In the genomic region with DNA sequence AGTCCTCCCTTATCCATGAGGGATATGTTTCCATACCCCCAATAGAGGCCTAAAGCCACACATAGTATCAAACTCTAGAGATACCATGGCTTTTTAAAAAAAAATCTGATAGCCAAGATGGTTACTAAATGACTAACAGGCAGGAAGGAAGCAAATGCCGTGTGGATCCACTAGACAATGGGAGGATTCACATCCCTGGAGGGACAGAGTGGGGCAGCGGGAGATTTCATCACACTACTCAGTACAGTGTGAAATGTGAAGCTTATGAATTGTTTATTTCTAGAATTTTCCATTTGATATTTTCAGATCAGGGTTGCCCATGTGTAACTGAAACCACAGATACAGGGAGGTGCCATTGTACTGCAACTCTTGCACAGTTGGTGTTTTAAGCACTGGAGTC, we compare ENCODE assay signal across 1 cellular context.
TF ChIP-seq lines count a peak whose summit lies in the region.

No MANE protein-coding gene starts in this region.

TF ChIP-seq in H1, 55 proteins besides CTCF, POLR2A, EP300 and RAD21:
- TF ChIP-seq GABPA (IDR thresholded peaks at IDR 0.05; ENCODE audit: borderline replicate concordance, insufficient read depth, low read length), result no peak
- TF ChIP-seq KDM5A (IDR thresholded peaks at IDR 0.05; ENCODE audit: low read length), result no peak
- TF ChIP-seq SUZ12 (IDR thresholded peaks at IDR 0.05; ENCODE audit: low read length), result no peak
- TF ChIP-seq KDM1A (IDR thresholded peaks at IDR 0.05; ENCODE audit: borderline replicate concordance, low read length), result no peak
- TF ChIP-seq JUN (IDR thresholded peaks at IDR 0.05; ENCODE audit: low read depth, low read length), result no peak
- TF ChIP-seq, protein P1, sequence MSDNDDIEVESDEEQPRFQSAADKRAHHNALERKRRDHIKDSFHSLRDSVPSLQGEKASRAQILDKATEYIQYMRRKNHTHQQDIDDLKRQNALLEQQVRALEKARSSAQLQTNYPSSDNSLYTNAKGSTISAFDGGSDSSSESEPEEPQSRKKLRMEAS (IDR thresholded peaks at IDR 0.05), result no peak
- TF ChIP-seq USF2 (IDR thresholded peaks at IDR 0.05; ENCODE audit: low read length), result no peak
- TF ChIP-seq NRF1 (IDR thresholded peaks at IDR 0.05; ENCODE audit: low read depth, low read length), result no peak
- no peak for TF ChIP-seq SP2 (IDR thresholded peaks at IDR 0.05; ENCODE audit: low read length)
- no peak for TF ChIP-seq CBX5 (IDR thresholded peaks at IDR 0.05; ENCODE audit: low read depth, low read length)
- no peak for TF ChIP-seq BCL11A (IDR thresholded peaks at IDR 0.05; ENCODE audit: low read depth in 2 of 2, low read length in 2 of 2)
- no peak for TF ChIP-seq BACH1 (IDR thresholded peaks at IDR 0.05; ENCODE audit: low read length)
- TF ChIP-seq MAFK (IDR thresholded peaks at IDR 0.05; ENCODE audit: low read depth, low read length), result no peak
